ENCODE assay signal across 9 cellular contexts in the genomic region with DNA sequence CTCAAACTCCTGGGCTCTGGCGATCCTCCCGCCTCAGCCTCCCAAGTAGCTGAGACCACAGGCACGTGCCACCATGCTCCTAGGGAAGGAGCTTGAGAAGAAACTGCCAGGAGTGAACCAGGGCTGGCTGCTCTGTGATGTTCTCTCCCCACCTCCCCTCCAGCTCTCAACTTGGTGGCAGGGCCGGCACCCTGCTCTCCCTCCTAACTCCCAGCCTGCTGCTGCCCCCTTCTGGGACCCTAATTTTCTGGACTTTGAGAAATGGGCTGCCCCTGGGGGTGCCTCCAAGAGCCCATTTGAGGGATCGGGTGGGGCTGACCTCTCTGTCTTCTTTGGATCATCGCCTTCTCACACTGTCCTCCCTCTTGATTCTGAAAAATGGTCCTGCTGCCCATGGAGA. TPM values are rescaled to one million over a fixed set of nuclear protein-coding genes. Genes with fewer than 3 reads are reported as not detected.
A peak's percentile ranks its signal among the peaks of the same experiment; 100 is the strongest.
DNase-seq lines count a peak whose midpoint lies in the region; ATAC-seq, FAIRE-seq and TF ChIP-seq lines count a peak whose summit lies in the region.
"Had no signal": no experiment of that assay in that cellular context is flagged by ENCODE, and none has a peak within 500 bp of the region (broad histone marks: within the 10 kb centered on the region; RNA-seq: fewer than 3 reads in every experiment).

No MANE protein-coding gene starts in this region.

- TF ChIP-seq CTCF in body of pancreas (IDR thresholded peaks at IDR 0.05) (peak in 4 of 7 experiments; percentile 5 to 30 (median 9)), lower leg skin (IDR thresholded peaks at IDR 0.05) (no peak)

- FAIRE-seq in frontal cortex (lab: Jason Lieb, UNC): no peak

- peaks cover 0 to 2% of the 10 kb centered on the region in 2 donors for H3K36me3 ChIP-seq in body of pancreas (replicated peaks in 1 of 2; ENCODE audit: insufficient read depth in 1 of 2, low read depth in 2 of 2)

- no peaks in the 10 kb centered on the region for H3K27me3 ChIP-seq in body of pancreas

- no peak overlapping the region for H3K27ac ChIP-seq in body of pancreas
- H3K27ac ChIP-seq: epithelial cell of prostate had no signal

- ATAC-seq in body of pancreas (no peak), HG02981 (IDR thresholded peaks at IDR 0.05; ENCODE audit: unreplicated experiment) (no peak)

- TF ChIP-seq POLR2A in body of pancreas (IDR thresholded peaks at IDR 0.05): no peak
- no peak for TF ChIP-seq POLR2A in lower leg skin (IDR thresholded peaks at IDR 0.05)

- H3K4me1 ChIP-seq in body of pancreas: peaks cover 35% of the 10 kb centered on the region

- H3K9me3 ChIP-seq in body of pancreas: no peaks in the 10 kb centered on the region

- WGBS in body of pancreas, 2 donors: 78 to 94% methylated on average over 6 of the region's 6 CpGs
- WGBS in lower leg skin, 2 donors: 79 to 83% methylated on average over 6 of the region's 6 CpGs

- no peak overlapping the region for H3K4me3 ChIP-seq in body of pancreas
- H3K4me3 ChIP-seq in lower leg skin (ENCODE audit: low read depth, poor library complexity, severe bottlenecking): no peak overlapping the region

- intact Hi-C loops in body of pancreas (cut with DNase I): no loop called here
- intact Hi-C loops in lower leg skin (cut with DNase I; ENCODE audit: low total_unique reads): loop anchor here (5.0 kb wide), 1 partner anchor 81 kb away; no protein-coding TSS in a partner anchor

- peak; percentile 74 for DNase-seq in GM19240 (ENCODE audit: insufficient read length, low spot score)
- peak; percentile 34 for DNase-seq in RPMI8226
- no peak for DNase-seq in body of pancreas
- peak; percentile 51 for DNase-seq in stimulated activated CD4-positive, alpha-beta T cell treated with anti-CD3 and anti-CD28 coated beads, Interleukin-12 subunit alpha, Interleukin-12 subunit beta, amount 100 ng/mL, for 4 hours
- no peak for DNase-seq in NCI-H2081 treated with DMSO at 0.1 percent for 48 hours (lab: John Stamatoyannopoulos, UW)
- DNase-seq in frontal cortex (ENCODE audit: low spot score in 2 of 2): no peak
- DNase-seq in lower leg skin (ENCODE audit: low spot score in 2 of 2): no peak

RNA-seq across cellular contexts. Expression of a gene that starts 14.9 kb away (rescaled TPM):
- 10 to 100 TPM; 79.4 to 99.5 TPM for total RNA-seq in body of pancreas
- total RNA-seq in frontal cortex: 26.5 TPM
- 100 to 1,000 TPM; 109 to 149 (median 124) TPM for total RNA-seq in lower leg skin

RNA-seq across cellular contexts. Expression of a gene that starts 19.9 kb away (rescaled TPM):
- total RNA-seq in body of pancreas: 10 to 100 TPM; 63.3 to 75.8 TPM
- total RNA-seq in frontal cortex: 8.2 TPM
- 100 to 1,000 TPM; 171 to 336 (median 255) TPM for total RNA-seq in lower leg skin

RNA-seq across cellular contexts. Expression of a gene that starts 55.5 kb away (rescaled TPM):
- total RNA-seq in body of pancreas (10 to 100 TPM; 35.5 to 71.5 TPM), frontal cortex (207 TPM), lower leg skin (10 to 100 TPM; 87.6 to 95.3 (median 91.3) TPM)

Comparison
In these comparisons a context has a peak if more than half of its experiments do, and no peak if none do; other contexts are left out.
1. DNase-seq: peak in GM19240 (single experiment), RPMI8226 (single experiment) and stimulated activated CD4-positive, alpha-beta T cell treated with anti-CD3 and anti-CD28 coated beads, Interleukin-12 subunit alpha, Interleukin-12 subunit beta, amount 100 ng/mL, for 4 hours (single experiment); none in body of pancreas (0 of 4), NCI-H2081 treated with DMSO at 0.1 percent for 48 hours (single experiment), frontal cortex (0 of 2) and lower leg skin (0 of 2).
2. CTCF ChIP-seq: peak in body of pancreas (4 of 7); none in lower leg skin (0 of 3).